Comparison of ENCODE assay signal across 13 cellular contexts in the genomic region with DNA sequence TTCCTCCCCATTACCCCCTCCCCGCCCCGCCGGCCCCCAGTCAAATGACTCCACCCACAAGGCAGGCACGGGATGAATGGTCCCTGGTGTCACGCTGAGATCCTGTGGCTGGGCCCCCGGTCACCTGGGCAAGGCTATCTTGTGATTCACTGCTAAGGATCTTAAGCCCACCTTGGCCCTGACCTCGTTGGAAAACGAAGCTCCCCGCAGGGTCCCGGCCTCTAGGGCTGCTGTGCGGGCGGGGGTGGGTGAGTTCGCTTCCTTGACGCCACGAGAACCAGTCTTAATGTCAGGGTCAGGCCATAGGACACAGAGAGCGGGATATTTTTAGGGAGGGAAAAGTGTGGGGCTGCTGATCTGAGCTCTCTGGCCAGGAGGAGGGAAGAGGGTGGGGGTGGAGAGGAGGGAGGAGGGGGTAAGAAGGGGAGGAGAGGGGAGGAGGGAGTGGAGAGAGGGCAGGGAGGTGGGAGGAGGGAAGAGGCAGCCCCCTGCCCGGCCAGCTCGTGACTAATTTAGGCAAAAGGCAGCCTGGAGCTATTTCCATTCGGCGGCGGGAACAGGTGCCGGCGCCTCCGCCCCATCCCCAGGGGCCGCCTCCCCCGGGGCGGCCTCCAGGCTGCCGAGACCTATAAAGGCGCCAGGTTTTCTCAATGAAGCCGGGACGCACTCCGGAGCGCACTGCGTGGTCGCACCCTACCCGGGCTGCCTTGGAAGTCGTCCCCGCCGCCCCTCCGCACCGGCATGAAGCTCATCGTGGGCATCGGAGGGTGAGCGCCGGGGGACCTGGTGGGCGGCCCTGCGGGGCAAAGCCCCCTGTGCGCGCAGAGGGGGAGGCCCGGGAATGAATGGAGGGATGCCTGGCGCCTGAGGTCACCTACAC. TPM values are rescaled to one million over a fixed set of nuclear protein-coding genes. Genes with fewer than 3 reads are reported as not detected.
DNase-seq lines count a peak whose midpoint lies in the region; ATAC-seq and TF ChIP-seq lines count a peak whose summit lies in the region.
"Had no signal": no experiment of that assay in that cellular context is flagged by ENCODE, and none has a peak within 500 bp of the region (broad histone marks: within the 10 kb centered on the region; RNA-seq: fewer than 3 reads in every experiment).

A gene with protein sequence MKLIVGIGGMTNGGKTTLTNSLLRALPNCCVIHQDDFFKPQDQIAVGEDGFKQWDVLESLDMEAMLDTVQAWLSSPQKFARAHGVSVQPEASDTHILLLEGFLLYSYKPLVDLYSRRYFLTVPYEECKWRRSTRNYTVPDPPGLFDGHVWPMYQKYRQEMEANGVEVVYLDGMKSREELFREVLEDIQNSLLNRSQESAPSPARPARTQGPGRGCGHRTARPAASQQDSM (plus strand): TSS at position 139 of the 880 bp plus-strand sequence. CDS start 603 bp downstream, at position 742.

- TF ChIP-seq CTCF in HFFc6 (IDR thresholded peaks at IDR 0.05), result no peak
- TF ChIP-seq CTCF in GM10266 (IDR thresholded peaks at IDR 0.05; ENCODE audit: control insufficient read depth, insufficient read depth, low read depth, missing control alignments), result no peak

- no peaks in the 10 kb centered on the region for H3K4me1 Mint-ChIP-seq in stimulated activated memory B cell treated with anti-CD40 and anti-IgM and Interleukin-4, amounts not matched to agents 10 μg/mL and 1 μg/mL and 100 μg/mL, for 72 hours
- H3K4me1 Mint-ChIP-seq in HFFc6 (ENCODE audit: low read depth), result no peaks in the 10 kb centered on the region
- H3K4me1 Mint-ChIP-seq: activated naive CD4-positive, alpha-beta T cell treated with anti-CD3 and anti-CD28 coated beads, Interleukin-2, amount 50 U/mL, for 24 hours had no signal

- H3K9me3 Mint-ChIP-seq in stimulated activated memory B cell treated with anti-CD40 and anti-IgM and Interleukin-4, amounts not matched to agents 10 μg/mL and 1 μg/mL and 100 μg/mL, for 72 hours, result peaks cover 3% of the 10 kb centered on the region
- H3K9me3 Mint-ChIP-seq in HFFc6, result no peaks in the 10 kb centered on the region
- H3K9me3 Mint-ChIP-seq: activated naive CD4-positive, alpha-beta T cell treated with anti-CD3 and anti-CD28 coated beads, Interleukin-2, amount 50 U/mL, for 24 hours had no signal

- H3K36me3 ChIP-seq in SK-N-MC (ENCODE audit: insufficient read depth, low read length), result no peaks in the 10 kb centered on the region
- H3K36me3 ChIP-seq: stomach had no signal

- H3K4me3 ChIP-seq in SK-N-MC (peak within 1 kb of the TSS; percentile 28; the same call in 1 of the 2 replicates), iPS-11a (ENCODE audit: low read depth, low read length) (peak within 1 kb of the TSS; percentile 78)

- H3K27me3 Mint-ChIP-seq in stimulated activated memory B cell treated with anti-CD40 and anti-IgM and Interleukin-4, amounts not matched to agents 10 μg/mL and 1 μg/mL and 100 μg/mL, for 72 hours, result peaks cover 62% of the 10 kb centered on the region
- H3K27me3 Mint-ChIP-seq in HFFc6 (ENCODE audit: insufficient read depth), result peaks cover 22% of the 10 kb centered on the region

- H3K4me3 Mint-ChIP-seq in stimulated activated memory B cell treated with anti-CD40 and anti-IgM and Interleukin-4, amounts not matched to agents 10 μg/mL and 1 μg/mL and 100 μg/mL, for 72 hours, result no peak within 1 kb of the TSS
- no peak within 1 kb of the TSS for H3K4me3 Mint-ChIP-seq in HFFc6
- H3K4me3 Mint-ChIP-seq: activated naive CD4-positive, alpha-beta T cell treated with anti-CD3 and anti-CD28 coated beads, Interleukin-2, amount 50 U/mL, for 24 hours had no signal

- no peak within 1 kb of the TSS for H3K9ac ChIP-seq in SK-N-MC (ENCODE audit: insufficient read length)

- ATAC-seq in stimulated activated memory B cell treated with anti-CD40 and anti-IgM and Interleukin-4, amounts not matched to agents 10 μg/mL and 1 μg/mL and 100 μg/mL, for 72 hours, result peak; percentile 49

- H3K27ac ChIP-seq in SK-N-MC, result no peak within 1 kb of the TSS
- H3K27ac ChIP-seq: stomach had no signal

- H3K9me3 ChIP-seq in SK-N-MC (ENCODE audit: low read depth, low read length), result no peaks in the 10 kb centered on the region
- H3K9me3 ChIP-seq: stomach had no signal

- peak; percentile 23 for DNase-seq in activated CD4-positive, alpha-beta T cell treated with anti-CD3 and anti-CD28 coated beads for 48 hours
- DNase-seq in activated CD4-positive, alpha-beta T cell treated with anti-CD3 and anti-CD28 coated beads, Interleukin-2, amount 50 U/mL, for 4 hours, result no peak
- DNase-seq in SK-N-MC (ENCODE audit: low read depth, low spot score) (no peak), HFFc6 (no peak), NCI-H1694 treated with DMSO at 0.1 percent for 48 hours (lab: John Stamatoyannopoulos, UW) (no peak), GM10266 (ENCODE audit: extremely low spot score) (no peak)
- DNase-seq: cortex of kidney, RPMI8226, stomach had no signal

- no peaks in the 10 kb centered on the region for H3K36me3 Mint-ChIP-seq in stimulated activated memory B cell treated with anti-CD40 and anti-IgM and Interleukin-4, amounts not matched to agents 10 μg/mL and 1 μg/mL and 100 μg/mL, for 72 hours
- H3K36me3 Mint-ChIP-seq in HFFc6 (ENCODE audit: low read depth), result no peaks in the 10 kb centered on the region
- H3K36me3 Mint-ChIP-seq: activated naive CD4-positive, alpha-beta T cell treated with anti-CD3 and anti-CD28 coated beads, Interleukin-2, amount 50 U/mL, for 24 hours had no signal

- H3K27ac Mint-ChIP-seq in stimulated activated memory B cell treated with anti-CD40 and anti-IgM and Interleukin-4, amounts not matched to agents 10 μg/mL and 1 μg/mL and 100 μg/mL, for 72 hours, result no peak within 1 kb of the TSS
- no peak within 1 kb of the TSS for H3K27ac Mint-ChIP-seq in HFFc6
- H3K27ac Mint-ChIP-seq: activated naive CD4-positive, alpha-beta T cell treated with anti-CD3 and anti-CD28 coated beads, Interleukin-2, amount 50 U/mL, for 24 hours had no signal

RNA-seq across cellular contexts. Expression of the gene that starts here (rescaled TPM):
- not detected for total RNA-seq in HFFc6 (2021; fragmentation: NEBNext Ultra II Directional; extraction: Animal tissue kit (Norgen Biotek cat#: 25700))
- total RNA-seq: mononuclear cell had no signal
